12 cellular contexts compared by ENCODE assay signal in the genomic region with DNA sequence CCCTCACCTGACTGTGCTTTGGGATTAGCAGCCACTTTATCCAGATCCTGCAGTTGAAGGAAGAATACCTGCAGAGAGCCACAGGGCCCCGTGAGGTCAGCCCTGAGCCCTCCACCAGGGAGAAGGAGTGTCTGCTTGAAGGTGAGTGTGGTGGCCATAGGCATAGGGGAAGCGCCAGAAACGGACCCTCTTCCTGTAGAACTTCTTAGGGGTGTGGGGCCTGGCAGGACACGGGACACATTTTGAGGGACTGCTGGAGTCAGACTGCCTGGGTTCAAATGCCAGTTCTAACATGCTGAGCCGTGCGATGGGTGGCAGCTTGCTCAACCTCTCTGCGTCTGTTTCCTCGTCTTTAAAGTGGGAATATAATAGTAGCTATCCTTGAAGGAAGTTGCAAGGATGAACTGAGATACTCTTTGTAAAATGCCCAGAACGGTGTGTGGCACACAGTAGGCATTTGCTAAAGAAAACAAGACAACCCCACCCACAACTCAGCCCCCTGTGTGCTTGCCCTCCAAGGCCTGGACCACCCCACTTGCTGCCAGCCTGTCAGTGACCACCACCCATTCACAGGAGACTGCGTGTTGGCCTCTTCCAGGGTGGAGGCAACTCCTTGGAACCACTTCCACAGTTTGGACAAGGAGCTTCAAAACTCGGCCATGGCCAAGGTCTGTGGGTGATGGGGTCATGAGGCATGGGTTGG. TPM values are rescaled to one million over a fixed set of nuclear protein-coding genes. Genes with fewer than 3 reads are reported as not detected.
DNase-seq lines count a peak whose midpoint lies in the region; ATAC-seq and TF ChIP-seq lines count a peak whose summit lies in the region.
"Had no signal": no experiment of that assay in that cellular context is flagged by ENCODE, and none has a peak within 500 bp of the region (broad histone marks: within the 10 kb centered on the region; RNA-seq: fewer than 3 reads in every experiment).

No MANE protein-coding gene starts in this region.

- H3K4me3 Mint-ChIP-seq in CD4-positive, alpha-beta T cell, result peak overlapping the region; percentile 15
- no peak overlapping the region for H3K4me3 Mint-ChIP-seq in activated B cell treated with CpG ODN at 0.5 μM for 24 hours
- peak overlapping the region in 5 of 8 donors; percentile 16 to 80 (median 47) for H3K4me3 Mint-ChIP-seq in naive B cell
- H3K4me3 Mint-ChIP-seq: central memory CD8-positive, alpha-beta T cell; WTC11 had no signal

- H3K4me3 ChIP-seq in GM12865 (ENCODE audit: low read depth, low read length) (peak overlapping the region; percentile 28), gastroesophageal sphincter (no peak overlapping the region)
- H3K4me3 ChIP-seq: thyroid gland had no signal

- H3K4me1 ChIP-seq in gastroesophageal sphincter, result peaks cover 0 to 21% (median 9%) of the 10 kb centered on the region in 3 donors

- POLR2A ChIA-PET in CD4-positive, alpha-beta T cell (lab: Charles Lee), result no interaction called here
- POLR2A ChIA-PET in activated B cell treated with CpG ODN at 0.5 μM for 24 hours (lab: Charles Lee), result interaction anchor here (0.7 to 2.0 kb wide), 4 partner anchors 13 to 126 kb away, joined by 3 to 11 read pairs (median 5); a partner anchor contains a TSS

- no peaks in the 10 kb centered on the region for H3K9me3 Mint-ChIP-seq in CD4-positive, alpha-beta T cell
- no peaks in the 10 kb centered on the region for H3K9me3 Mint-ChIP-seq in activated B cell treated with CpG ODN at 0.5 μM for 24 hours
- H3K9me3 Mint-ChIP-seq in naive B cell, result no peaks in the 10 kb centered on the region
- H3K9me3 Mint-ChIP-seq: central memory CD8-positive, alpha-beta T cell; WTC11 had no signal

- no peak for TF ChIP-seq CTCF in CD4-positive, alpha-beta T cell (IDR thresholded peaks at IDR 0.05)
- TF ChIP-seq CTCF in GM12865 (IDR thresholded peaks at IDR 0.05; ENCODE audit: insufficient read depth, low read depth, low read length, missing control alignments) (no peak), activated B cell treated with CpG ODN at 0.5 μM for 24 hours (IDR thresholded peaks at IDR 0.05) (no peak), gastroesophageal sphincter (IDR thresholded peaks at IDR 0.05) (no peak)

- H3K4me1 Mint-ChIP-seq in CD4-positive, alpha-beta T cell (ENCODE audit: low read depth), result peaks cover 33% of the 10 kb centered on the region
- H3K4me1 Mint-ChIP-seq in activated B cell treated with CpG ODN at 0.5 μM for 24 hours (peaks cover 31% of the 10 kb centered on the region), naive B cell (peaks cover 33 to 42% (median 39%) of the 10 kb centered on the region in 3 donors)

- H3K27ac ChIP-seq in CD4-positive, alpha-beta T cell (ENCODE audit: low read depth, low read length), result peak overlapping the region; percentile 40
- peak overlapping the region in 1 of 4 donors; percentile 19 for H3K27ac ChIP-seq in gastroesophageal sphincter
- H3K27ac ChIP-seq: thyroid gland had no signal

- TF ChIP-seq EP300 in gastroesophageal sphincter (IDR thresholded peaks at IDR 0.05), result no peak

- CTCF ChIA-PET in CD4-positive, alpha-beta T cell (lab: Charles Lee), result interaction anchor here (0.8 to 1.6 kb wide), 4 partner anchors 37 to 116 kb away, joined by 3 to 9 read pairs (median 5); no protein-coding TSS in a partner anchor
- CTCF ChIA-PET in activated B cell treated with CpG ODN at 0.5 μM for 24 hours (lab: Charles Lee), result interaction anchor here (0.7 to 5.4 kb wide), 8 partner anchors 14 to 443 kb away, joined by 3 to 66 read pairs (median 5); no protein-coding TSS in a partner anchor

- H3K27ac Mint-ChIP-seq in CD4-positive, alpha-beta T cell, result peak overlapping the region; percentile 87
- H3K27ac Mint-ChIP-seq in activated B cell treated with CpG ODN at 0.5 μM for 24 hours (peak overlapping the region; percentile 93), naive B cell (peak overlapping the region; percentile 59 to 95 (median 80))
- H3K27ac Mint-ChIP-seq: WTC11 had no signal

- H3K36me3 Mint-ChIP-seq in CD4-positive, alpha-beta T cell (ENCODE audit: low read depth), result no peaks in the 10 kb centered on the region
- H3K36me3 Mint-ChIP-seq in activated B cell treated with CpG ODN at 0.5 μM for 24 hours (ENCODE audit: low read depth), result no peaks in the 10 kb centered on the region
- H3K36me3 Mint-ChIP-seq in naive B cell, result no peaks in the 10 kb centered on the region
- H3K36me3 Mint-ChIP-seq: WTC11 had no signal

- DNase-seq in CD4-positive, alpha-beta T cell, result no peak
- DNase-seq in GM12865 (ENCODE audit: low read depth) (no peak), activated B cell treated with CpG ODN at 0.5 μM for 24 hours (no peak), naive B cell (no peak), SIG-M5 (lab: John Stamatoyannopoulos, UW) (no peak)
- DNase-seq in stimulated activated CD4-positive, alpha-beta T cell treated with anti-CD3 and anti-CD28 coated beads, Interleukin-15, amount 100 ng/mL, for 24 hours, result no peak

- no peaks in the 10 kb centered on the region for H3K9me3 ChIP-seq in CD4-positive, alpha-beta T cell (ENCODE audit: control insufficient read depth, low read length)
- no peaks in the 10 kb centered on the region for H3K9me3 ChIP-seq in gastroesophageal sphincter
- H3K9me3 ChIP-seq: heart right ventricle, thyroid gland had no signal

- intact Hi-C loops in CD4-positive, alpha-beta T cell (cut with DNase I, micrococcal nuclease), result loop anchor here (1.0 to 10.0 kb wide), 6 partner anchors 47 to 570 kb away; no protein-coding TSS in a partner anchor
- intact Hi-C loops in activated B cell treated with CpG ODN at 0.5 μM for 24 hours (cut with micrococcal nuclease), result loop anchor here (1.0 to 5.0 kb wide), 5 partner anchors 14 to 567 kb away; no protein-coding TSS in a partner anchor

- ATAC-seq in CD4-positive, alpha-beta T cell (ENCODE audit: poor library complexity), result no peak
- no peak for ATAC-seq in activated B cell treated with CpG ODN at 0.5 μM for 24 hours (ENCODE audit: low read depth)
- no peak for ATAC-seq in naive B cell (ENCODE audit: low read depth in 2 of 2)
- ATAC-seq in GM21526 (IDR thresholded peaks at IDR 0.05; ENCODE audit: low FRiP score, unreplicated experiment), result no peak
- ATAC-seq in gastroesophageal sphincter, result no peak

- H3K27me3 Mint-ChIP-seq in CD4-positive, alpha-beta T cell, result no peaks in the 10 kb centered on the region
- H3K27me3 Mint-ChIP-seq in activated B cell treated with CpG ODN at 0.5 μM for 24 hours (no peaks in the 10 kb centered on the region), naive B cell (no peaks in the 10 kb centered on the region)
- H3K27me3 Mint-ChIP-seq: central memory CD8-positive, alpha-beta T cell had no signal

- no peaks in the 10 kb centered on the region for H3K27me3 ChIP-seq in CD4-positive, alpha-beta T cell (ENCODE audit: control insufficient read depth, insufficient read depth, low read length)
- no peaks in the 10 kb centered on the region for H3K27me3 ChIP-seq in gastroesophageal sphincter
- H3K27me3 ChIP-seq: heart right ventricle, thyroid gland had no signal

- no peaks in the 10 kb centered on the region for H3K36me3 ChIP-seq in gastroesophageal sphincter
- H3K36me3 ChIP-seq: heart right ventricle, thyroid gland had no signal

- TF ChIP-seq POLR2A in gastroesophageal sphincter (IDR thresholded peaks at IDR 0.05), result no peak

- WGBS in gastroesophageal sphincter (ENCODE audit: low coverage in 1 of 2), 2 donors, result 84% methylated on average over 6 of the region's 11 CpGs; no CpG with 5 or more reads in 1 of the 2 donors

RNA-seq across cellular contexts. Expression of a gene that starts 4.8 kb away (rescaled TPM):
- 10 to 100 TPM; 38.3 to 40.8 TPM for total RNA-seq in CD4-positive, alpha-beta T cell
- total RNA-seq in activated B cell treated with CpG ODN at 0.5 μM for 24 hours (29.5 and 29.6 TPM in 2 replicates), gastroesophageal sphincter (10 to 100 TPM in 2 of 4 donors, 1 to 10 TPM in 2; 7.3 to 14.3 (median 11.0) TPM)
- polyA plus RNA-seq in naive B cell (ENCODE audit: low read depth in 6 of 6), result 10 to 100 TPM; 11.7 to 22.6 (median 13.6) TPM

RNA-seq across cellular contexts. Expression of a gene that starts 36.3 kb away (rescaled TPM):
- 10 to 100 TPM; 44.5 to 45.5 TPM for total RNA-seq in CD4-positive, alpha-beta T cell
- total RNA-seq in activated B cell treated with CpG ODN at 0.5 μM for 24 hours (31.7 and 35.5 TPM in 2 replicates), gastroesophageal sphincter (10 to 100 TPM; 11.8 to 25.0 (median 19.6) TPM)
- polyA plus RNA-seq in naive B cell (ENCODE audit: low read depth in 6 of 6), result 1 to 10 TPM in 4 of 6 donors, under 1 TPM in 2; 0.22 to 6.4 (median 1.7) TPM
